Comparison of ENCODE assay signal across 8 cellular contexts in genomic region chr1:87328121-87329050, GRCh38. TPM values are rescaled to one million over a fixed set of nuclear protein-coding genes. Genes with fewer than 3 reads are reported as not detected.
DNase-seq lines count a peak whose midpoint lies in the region; ATAC-seq and TF ChIP-seq lines count a peak whose summit lies in the region.

Gene LMO4, plus strand, starts transcription at chr1:87328880. Its CDS starts 3,136 bp downstream, at chr1:87332016.

- H3K4me3 Mint-ChIP-seq in type B pancreatic cell: peak within 1 kb of the TSS; percentile 98

- no peaks in the 10 kb centered on the region for H3K36me3 ChIP-seq in adrenal gland (replicated peaks in 1 of 2)

- peaks cover 13 to 29% of the 10 kb centered on the region in 2 donors for H3K4me1 ChIP-seq in adrenal gland (replicated peaks in 1 of 2)

- peak within 1 kb of the TSS; percentile 99 for H3K27ac Mint-ChIP-seq in type B pancreatic cell

- DNase-seq in NCI-H146 treated with DMSO at 0.1 percent for 48 hours (lab: John Stamatoyannopoulos, UW; ENCODE audit: unreplicated experiment) (peak; percentile 86), T-helper 1 cell (peak; percentile 63 to 92 (median 69)), adrenal gland (peak; percentile 95 to 99 (median 97)), cardiac septum (ENCODE audit: low spot score) (peak; percentile 97), pons (ENCODE audit: low spot score) (peak; percentile 97), type B pancreatic cell (ENCODE audit: extremely low spot score, unreplicated experiment) (peak; percentile 94)

- peaks cover 35% of the 10 kb centered on the region for H3K4me1 Mint-ChIP-seq in type B pancreatic cell (ENCODE audit: unreplicated experiment)

- H3K27ac ChIP-seq in adrenal gland: peak within 1 kb of the TSS; percentile 76 to 96 (median 91)

- H3K9me3 Mint-ChIP-seq in type B pancreatic cell: no peaks in the 10 kb centered on the region

- H3K9me3 ChIP-seq in adrenal gland (replicated peaks in 1 of 3): no peaks in the 10 kb centered on the region

- peak in 1 of 6 experiments; percentile 22 for TF ChIP-seq CTCF in adrenal gland (IDR thresholded peaks at IDR 0.05)
- no peak for TF ChIP-seq CTCF in type B pancreatic cell (conservative IDR thresholded peaks at IDR 0.05)

- ATAC-seq in HG02884 (IDR thresholded peaks at IDR 0.05; ENCODE audit: unreplicated experiment): peak; percentile 81

- no peaks in the 10 kb centered on the region for H3K27me3 ChIP-seq in adrenal gland

- no peaks in the 10 kb centered on the region for H3K27me3 Mint-ChIP-seq in type B pancreatic cell

- 0% methylated on average over 6 to 110 of the region's 110 CpGs for WGBS in adrenal gland, 4 donors

- H3K36me3 Mint-ChIP-seq in type B pancreatic cell: peaks cover 16% of the 10 kb centered on the region

- intact Hi-C loops in adrenal gland (cut with DNase I) (loop anchor here (10.0 kb wide), 1 partner anchor 626 kb away; no protein-coding TSS in a partner anchor), cardiac septum (cut with DNase I) (loop anchor here (5.0 to 10.0 kb wide), 3 partner anchors 176 to 736 kb away; no protein-coding TSS in a partner anchor)

- TF ChIP-seq POLR2A in GM15510 (IDR thresholded peaks at IDR 0.05; ENCODE audit: borderline replicate concordance, extremely low read depth, insufficient read length) (peak; percentile 73), adrenal gland (IDR thresholded peaks at IDR 0.05) (peak; percentile 85 to 97)

- peak within 1 kb of the TSS; percentile 24 to 94 (median 86) for H3K4me3 ChIP-seq in adrenal gland

RNA-seq across cellular contexts. Expression of gene LMO4, which starts in this region (rescaled TPM):
- total RNA-seq in adrenal gland (10 to 100 TPM; 10.3 to 26.9 (median 22.1) TPM), cardiac septum (22.6 TPM), type B pancreatic cell (ENCODE audit: low replicate concordance) (114 and 132 TPM in 2 replicates)
- polyA plus RNA-seq in adrenal gland: 10 to 100 TPM; 16.2 to 21.6 (median 21.1) TPM

Comparison
In these comparisons a context has a peak if more than half of its experiments do, and no peak if none do; other contexts are left out.
1. Peak in every context shown above with its lines: DNase-seq, ATAC-seq, H3K4me3 ChIP-seq and H3K27ac ChIP-seq.